34 cellular contexts compared by ENCODE assay signal in the genomic region with DNA sequence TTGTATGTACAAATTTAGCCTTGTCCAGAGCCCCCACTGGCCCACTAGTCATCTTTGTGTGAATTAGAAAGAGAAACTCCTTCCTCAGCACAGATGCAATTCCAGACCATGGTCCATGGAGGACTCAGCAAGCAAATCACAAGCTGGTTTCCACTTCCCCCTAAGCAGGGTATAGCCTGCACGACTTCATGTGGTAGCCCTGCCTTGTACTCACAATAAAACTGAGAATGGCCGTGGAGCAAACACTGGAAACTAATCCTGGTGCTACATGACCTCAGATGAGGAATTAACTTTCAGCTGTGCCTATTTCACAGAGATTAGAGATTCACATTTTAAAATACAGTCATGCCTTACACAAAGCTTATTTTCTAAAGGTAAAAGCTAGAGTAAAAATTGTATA. TPM values are rescaled to one million over a fixed set of nuclear protein-coding genes. Genes with fewer than 3 reads are reported as not detected.
"Had no signal": no experiment of that assay in that cellular context is flagged by ENCODE, and none has a peak within 500 bp of the region (broad histone marks: within the 10 kb centered on the region; RNA-seq: fewer than 3 reads in every experiment).

No MANE protein-coding gene starts in this region.

- H3K27me3 ChIP-seq: adrenal gland, ascending aorta, body of pancreas, brain microvascular endothelial cell, breast epithelium, cardiac muscle cell had no signal

- H3K9me3 ChIP-seq: adrenal gland, ascending aorta, body of pancreas, breast epithelium had no signal

- DNase-seq: activated effector memory CD4-positive, alpha-beta T cell treated with anti-CD3 and anti-CD28 coated beads, Interleukin-2, amount 50 U/mL, for 16 hours; activated effector memory CD4-positive, alpha-beta T cell treated with Interleukin-2 at 50 U/mL for 16 hours; activated gamma-delta T cell; activated gamma-delta T cell treated with Interleukin-2 at 50 U/mL for 16 hours; activated naive CD4-positive, alpha-beta T cell; activated naive CD4-positive, alpha-beta T cell treated with anti-CD3 and anti-CD28 coated beads for 36 hours; activated naive CD4-positive, alpha-beta T cell treated with anti-CD3 and anti-CD28 coated beads, Interleukin-2, amount 10 ng/mL, durations not matched to agents 7 days and 5 days; activated naive CD4-positive, alpha-beta T cell treated with anti-CD3 and anti-CD28 coated beads, Interleukin-2, amount 50 U/mL, for 16 hours; activated naive CD4-positive, alpha-beta T cell treated with Interleukin-2 at 50 U/mL for 16 hours; activated naive CD8-positive, alpha-beta T cell treated with anti-CD3 and anti-CD28 coated beads for 36 hours; activated naive CD8-positive, alpha-beta T cell treated with anti-CD3 and anti-CD28 coated beads, Interleukin-2, amount 10 ng/mL, durations not matched to agents 7 days and 5 days; activated naive CD8-positive, alpha-beta T cell treated with anti-CD3 and anti-CD28 coated beads, Interleukin-2, amount 50 U/mL, for 24 hours; activated T-cell treated with anti-CD3 and anti-CD28 coated beads, Interleukin-2, amount 50 U/mL, for 24 hours; activated T-cell treated with anti-CD3 and anti-CD28 coated beads, Interleukin-2, amount 50 U/mL, for 4 hours; activated T-cell treated with anti-CD3 and anti-CD28 coated beads, Interleukin-2, amount 50 U/mL, for 48 hours; activated T-cell treated with anti-CD3 and anti-CD28 coated beads, Interleukin-2, amount 50 U/mL, for 72 hours; adrenal gland; amniotic stem cell; amygdala; anterior cingulate cortex; aorta; body of pancreas; brain microvascular endothelial cell; caudate nucleus; central memory CD4-positive, alpha-beta T cell; cerebellar nuclear complex had no signal

- H3K27ac ChIP-seq: adrenal gland, ascending aorta, body of pancreas, brain microvascular endothelial cell, breast epithelium, cardiac muscle cell had no signal

- H3K4me3 ChIP-seq: adrenal gland, ascending aorta, body of pancreas, breast epithelium, cardiac muscle cell had no signal

- H3K4me1 ChIP-seq: adrenal gland, ascending aorta, body of pancreas, breast epithelium had no signal

- H3K36me3 ChIP-seq: adrenal gland, ascending aorta, brain microvascular endothelial cell, breast epithelium, cardiac muscle cell had no signal

RNA-seq across cellular contexts. Expression of a gene that starts 32.5 kb away (rescaled TPM):
- total RNA-seq: activated naive CD4-positive, alpha-beta T cell treated with anti-CD3 and anti-CD28 coated beads for 36 hours; activated naive CD4-positive, alpha-beta T cell treated with anti-CD3 and anti-CD28 coated beads, Interleukin-2, amount 50 U/mL, for 72 hours; activated naive CD8-positive, alpha-beta T cell treated with anti-CD3 and anti-CD28 coated beads for 36 hours; activated naive CD8-positive, alpha-beta T cell treated with anti-CD3 and anti-CD28 coated beads, Interleukin-2, amount 10 ng/mL, durations not matched to agents 7 days and 5 days; activated T-cell treated with anti-CD3 and anti-CD28 coated beads, Interleukin-2, amount 50 U/mL, for 4 hours; activated T-cell treated with anti-CD3 and anti-CD28 coated beads, Interleukin-2, amount 50 U/mL, for 72 hours; activated T-helper 1 cell treated with anti-CD3 and anti-CD28 coated beads, Interleukin-12 subunit alpha, Interleukin-12 subunit beta, Interleukin-2, Interleukin-4 antibody, amounts not matched to agents 30 ng/mL and 10 ng/mL and 1 ng/mL, durations not matched to agents 14 hours and 24 hours and 36 hours; activated T-helper 17 cell treated with anti-CD3 and anti-CD28 coated beads, Interleukin-2, amount 50 U/mL, for 72 hours; activated T-helper 2 cell treated with anti-CD3 and anti-CD28 coated beads, Interferon-gamma antibody, Interleukin-2, Interleukin-4, amounts not matched to agents 10 μg/mL and 5 μg/mL and 100 μg/mL, durations not matched to agents 14 hours and 24 hours and 36 hours; ascending aorta; cardiac septum had no signal
